In the genomic region with DNA sequence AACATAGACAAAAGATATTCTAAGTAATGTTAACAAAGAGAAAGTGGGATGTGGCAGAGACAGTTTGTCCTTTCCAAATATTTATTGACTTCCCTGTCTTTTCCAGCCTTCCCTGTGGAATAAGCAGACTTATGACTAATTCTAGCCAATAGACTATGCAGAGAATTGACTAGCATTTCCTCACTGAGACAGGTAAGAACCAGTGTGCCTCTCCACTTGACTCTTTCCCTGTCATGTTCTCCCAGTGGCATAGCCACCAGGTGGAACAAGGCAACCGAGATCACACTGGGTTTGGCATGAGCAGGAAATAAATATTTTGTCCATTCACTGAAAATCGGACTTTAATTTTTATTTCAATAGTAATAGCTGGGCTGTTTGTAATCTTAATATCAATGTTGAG, we compare ENCODE assay signal across 21 cellular contexts.
DNase-seq lines count a peak whose midpoint lies in the region; ATAC-seq, FAIRE-seq and TF ChIP-seq lines count a peak whose summit lies in the region.
"Had no signal": no experiment of that assay in that cellular context is flagged by ENCODE, and none has a peak within 500 bp of the region (broad histone marks: within the 10 kb centered on the region; RNA-seq: fewer than 3 reads in every experiment).

No MANE protein-coding gene starts in this region.

- DNase-seq in DMS53 treated with DMSO at 0.1 percent for 48 hours (lab: John Stamatoyannopoulos, UW; ENCODE audit: unreplicated experiment) (peak; percentile 10), bronchial epithelial cell (ENCODE audit: low read depth) (peak; percentile 46), left lobe of liver (ENCODE audit: low spot score) (no peak), mucosa of descending colon (no peak)
- DNase-seq in activated CD8-positive, alpha-beta memory T cell treated with anti-CD3 and anti-CD28 coated beads for 24 hours, result no peak
- no peak for DNase-seq in activated CD4-positive, alpha-beta T cell treated with anti-CD3 and anti-CD28 coated beads, Interleukin-2, amount 10 ng/mL, durations not matched to agents 24 days and 14 days
- DNase-seq: Caco-2; CD4-positive, CD25-positive, alpha-beta regulatory T cell; CD8-positive, alpha-beta T cell; DMS153; DMS79 treated with DMSO at 0.1 percent for 48 hours; GM23248; H7; HCEC 1CT had no signal

- no peak overlapping the region for H3K4me3 Mint-ChIP-seq in activated CD4-positive, alpha-beta T cell treated with anti-CD3 and anti-CD28 coated beads, Interleukin-2, amount 10 ng/mL, durations not matched to agents 24 days and 14 days
- H3K4me3 Mint-ChIP-seq: CD4-positive, CD25-positive, alpha-beta regulatory T cell; CD8-positive, alpha-beta T cell had no signal

- FAIRE-seq in bronchial epithelial cell (lab: Jason Lieb, UNC), result no peak
- FAIRE-seq: G401.6, GM12892, GM19239, H1 had no signal

- ATAC-seq in left lobe of liver (peak; percentile 54), mucosa of descending colon (peak; percentile 22), HG03571 (IDR thresholded peaks at IDR 0.05; ENCODE audit: unreplicated experiment) (no peak), HG02642 (IDR thresholded peaks at IDR 0.05; ENCODE audit: poor library complexity, unreplicated experiment) (no peak)
- ATAC-seq: CD8-positive, alpha-beta T cell had no signal

- no peaks in the 10 kb centered on the region for H3K27me3 ChIP-seq in bronchial epithelial cell (ENCODE audit: control insufficient read depth, insufficient read depth, low read length)
- H3K27me3 ChIP-seq: BLaER1 had no signal

- H3K36me3 ChIP-seq in bronchial epithelial cell (ENCODE audit: control insufficient read depth, insufficient read depth, low read length) (no peaks in the 10 kb centered on the region), mucosa of descending colon (ENCODE audit: low read depth) (no peaks in the 10 kb centered on the region)
- H3K36me3 ChIP-seq: BLaER1 had no signal

- H3K27ac Mint-ChIP-seq in activated CD4-positive, alpha-beta T cell treated with anti-CD3 and anti-CD28 coated beads, Interleukin-2, amount 10 ng/mL, durations not matched to agents 24 days and 14 days, result no peak overlapping the region
- H3K27ac Mint-ChIP-seq: CD4-positive, CD25-positive, alpha-beta regulatory T cell; CD8-positive, alpha-beta T cell had no signal

- H3K27me3 Mint-ChIP-seq in activated CD4-positive, alpha-beta T cell treated with anti-CD3 and anti-CD28 coated beads, Interleukin-2, amount 10 ng/mL, durations not matched to agents 24 days and 14 days, result no peaks in the 10 kb centered on the region
- H3K27me3 Mint-ChIP-seq: CD4-positive, CD25-positive, alpha-beta regulatory T cell had no signal

- TF ChIP-seq CTCF in bronchial epithelial cell (IDR thresholded peaks at IDR 0.05; ENCODE audit: insufficient read depth, low read length, severe bottlenecking), result no peak
- TF ChIP-seq CTCF in mucosa of descending colon (IDR thresholded peaks at IDR 0.05), result no peak

- no peaks in the 10 kb centered on the region for H3K9me3 Mint-ChIP-seq in activated CD4-positive, alpha-beta T cell treated with anti-CD3 and anti-CD28 coated beads, Interleukin-2, amount 10 ng/mL, durations not matched to agents 24 days and 14 days

- H3K4me1 Mint-ChIP-seq in activated CD4-positive, alpha-beta T cell treated with anti-CD3 and anti-CD28 coated beads, Interleukin-2, amount 10 ng/mL, durations not matched to agents 24 days and 14 days, result no peaks in the 10 kb centered on the region
- H3K4me1 Mint-ChIP-seq: CD4-positive, CD25-positive, alpha-beta regulatory T cell had no signal

- H3K36me3 Mint-ChIP-seq in activated CD4-positive, alpha-beta T cell treated with anti-CD3 and anti-CD28 coated beads, Interleukin-2, amount 10 ng/mL, durations not matched to agents 24 days and 14 days (ENCODE audit: low read depth), result no peaks in the 10 kb centered on the region
- H3K36me3 Mint-ChIP-seq: CD4-positive, CD25-positive, alpha-beta regulatory T cell; CD8-positive, alpha-beta T cell had no signal

- H3K4me3 ChIP-seq in bronchial epithelial cell (ENCODE audit: low read depth, low read length) (no peak overlapping the region), mucosa of descending colon (no peak overlapping the region)
- H3K4me3 ChIP-seq: BLaER1, GM23248 had no signal

- intact Hi-C loops in mucosa of descending colon (cut with DNase I, micrococcal nuclease), result no loop called here
- intact Hi-C loops in activated CD4-positive, alpha-beta T cell treated with anti-CD3 and anti-CD28 coated beads, Interleukin-2, amount 10 ng/mL, durations not matched to agents 24 days and 14 days (cut with micrococcal nuclease), result no loop called here

- H3K4me1 ChIP-seq in mucosa of descending colon (ENCODE audit: low read depth), result no peaks in the 10 kb centered on the region
- H3K4me1 ChIP-seq: BLaER1, Caco-2 had no signal

- H3K9me3 ChIP-seq in mucosa of descending colon, result no peaks in the 10 kb centered on the region
- H3K9me3 ChIP-seq: BLaER1, Caco-2 had no signal

Comparison
In these comparisons a context has a peak if more than half of its experiments do, and no peak if none do; other contexts are left out.
1. DNase-seq: peak in DMS53 treated with DMSO at 0.1 percent for 48 hours (single experiment) and bronchial epithelial cell (single experiment); none in left lobe of liver (single experiment), mucosa of descending colon (0 of 3), activated CD8-positive, alpha-beta memory T cell treated with anti-CD3 and anti-CD28 coated beads for 24 hours (single experiment) and activated CD4-positive, alpha-beta T cell treated with anti-CD3 and anti-CD28 coated beads, Interleukin-2, amount 10 ng/mL, durations not matched to agents 24 days and 14 days (single experiment).
2. ATAC-seq: peak in left lobe of liver (single experiment) and mucosa of descending colon (single experiment); none in HG03571 (single experiment) and HG02642 (single experiment).